Comparison of ENCODE assay signal across 8 cellular contexts in genomic region chr2:200962821-200963128, GRCh38. TPM values are rescaled to one million over a fixed set of nuclear protein-coding genes. Genes with fewer than 3 reads are reported as not detected.
A peak's percentile ranks its signal among the peaks of the same experiment; 100 is the strongest.
DNase-seq lines count a peak whose midpoint lies in the region; ATAC-seq, FAIRE-seq and TF ChIP-seq lines count a peak whose summit lies in the region.

No MANE protein-coding gene starts in this region.

- TF ChIP-seq POLR2A in K562 (conservative IDR thresholded peaks at IDR 0.05) = no peak
- TF ChIP-seq POLR2A in HepG2 (IDR thresholded peaks at IDR 0.05; ENCODE audit: insufficient read depth in 1 of 2, low read depth in 2 of 2, low read length in 2 of 2) = no peak

- H4K20me1 ChIP-seq in BLaER1 (peaks cover 45% of the 10 kb centered on the region), K562 (replicated peaks; ENCODE audit: control insufficient read depth, insufficient read depth, low read length) (0 out of 2 replicates have a peak, but pooled peaks cover 3% of the 10 kb centered on the region), HepG2 (ENCODE audit: insufficient read depth, low read length) (no peaks in the 10 kb centered on the region; the same call in 1 of the 2 replicates)

- POLR2A ChIA-PET in K562 (lab: Yijun Ruan, JAX) = interaction anchor here (0.7 to 3.8 kb wide), 5 partner anchors 13 to 268 kb away, joined by 3 to 24 read pairs (median 3); no protein-coding TSS in a partner anchor
- POLR2A ChIA-PET in HepG2 (lab: Yijun Ruan, JAX) = interaction anchor here (0.9 to 3.8 kb wide), 29 partner anchors 7 to 270 kb away, joined by 3 to 42 read pairs (median 9); partner anchors contain the start of genes CASP10, CFLAR, CLK1 and NDUFB3
- POLR2A ChIA-PET in HEK293T (lab: Yijun Ruan, JAX) = interaction anchor here (0.6 to 5.0 kb wide), 4 partner anchors 18 to 107 kb away, joined by 3 to 32 read pairs (median 4); partner anchors contain the start of genes NIF3L1 and PPIL3

- peak; percentile 9 for ATAC-seq in GM19372 (IDR thresholded peaks at IDR 0.05; ENCODE audit: low read depth, unreplicated experiment)
- peak; percentile 12 for ATAC-seq in HG03442 (IDR thresholded peaks at IDR 0.05; ENCODE audit: unreplicated experiment)
- peak; percentile 32 for ATAC-seq in K562
- ATAC-seq in HepG2 = peak; percentile 62
- ATAC-seq in GM19023 (IDR thresholded peaks at IDR 0.05; ENCODE audit: unreplicated experiment) = no peak

- H2AFZ ChIP-seq in K562 (ENCODE audit: low read depth, low read length) = peak overlapping the region; percentile 97
- H2AFZ ChIP-seq in HepG2 (ENCODE audit: low read length) = peak overlapping the region; percentile 20

- peak overlapping the region; percentile 81 for H3K4me2 ChIP-seq in BLaER1
- peak overlapping the region; percentile 99 for H3K4me2 ChIP-seq in K562 (ENCODE audit: insufficient read depth, low read length)
- peak overlapping the region; percentile 80 for H3K4me2 ChIP-seq in HepG2 (ENCODE audit: low read depth, low read length)

- WGBS in K562 (ENCODE audit: insufficient coverage, low coverage, missing lambda C conversion rate) = 0% methylated on average over 6 of the region's 6 CpGs
- WGBS in HepG2 (ENCODE audit: low lambda C conversion rate) = 0% methylated on average over 6 of the region's 6 CpGs

- H3K4me1 ChIP-seq in BLaER1 (peaks cover 45% of the 10 kb centered on the region), K562 (replicated peaks in 1 of 2; ENCODE audit: control insufficient read depth in 2 of 2, insufficient read depth in 2 of 2, low read length in 2 of 2) (peaks cover 6 to 8% of the 10 kb centered on the region in 2 experiments; a peak in 4 of 5 replicates), HepG2 (ENCODE audit: insufficient read depth, low read length) (peaks cover 46% of the 10 kb centered on the region), tibial artery (peaks cover 0 to 27% (median 22%) of the 10 kb centered on the region in 4 donors)

- H3K9me3 ChIP-seq in BLaER1 (no peaks in the 10 kb centered on the region), K562 (replicated peaks; ENCODE audit: control insufficient read depth, insufficient read depth, low read depth, low read length) (no peaks in the 10 kb centered on the region), HepG2 (ENCODE audit: low read length) (no peaks in the 10 kb centered on the region), tibial artery (no peaks in the 10 kb centered on the region)

- CTCF ChIA-PET in K562 (lab: Yijun Ruan, JAX; ENCODE audit: low intra/inter-chr PET ratio) (interaction anchor here (1.6 kb wide), 1 partner anchor 107 kb away, joined by 9 read pairs; no protein-coding TSS in a partner anchor), HepG2 (lab: Yijun Ruan, JAX; ENCODE audit: low intra/inter-chr PET ratio, low total read pairs) (interaction anchor here (1.1 to 2.0 kb wide), 3 partner anchors 57 to 109 kb away, joined by 3 to 7 read pairs (median 4); partner anchors contain the start of genes HYCC2 and NDUFB3), HEK293T (lab: Yijun Ruan, JAX) (interaction anchor here (0.6 to 2.0 kb wide), 6 partner anchors 18 to 195 kb away, joined by 3 to 10 read pairs (median 3); no protein-coding TSS in a partner anchor)

- peak overlapping the region; percentile 87 for H3K27ac ChIP-seq in BLaER1
- H3K27ac ChIP-seq in K562 (ENCODE audit: extremely low read depth, low read depth, low read length) = peak overlapping the region; percentile 94
- H3K27ac ChIP-seq in HepG2 (ENCODE audit: extremely low read length, insufficient read depth, low read length) = peak overlapping the region; percentile 85
- H3K27ac ChIP-seq in tibial artery = peak overlapping the region; percentile 86 to 87

- H3K9ac ChIP-seq in BLaER1 (peak overlapping the region; percentile 83), K562 (ENCODE audit: insufficient read depth in 1 of 2, low read depth in 2 of 2, low read length in 2 of 2) (peak overlapping the region; percentile 91 to 95), HepG2 (ENCODE audit: insufficient read depth, low read depth, low read length) (peak overlapping the region; percentile 83)

- in situ Hi-C loops in K562 (cut with MboI) (no loop called here), HepG2 (cut with HindIII; ENCODE audit: extremely low pct_ligation_motif_present, low pct_unique_long_range_greater_than_20kb) (loop anchor here (5.0 kb wide), 1 partner anchor 105 kb away; no protein-coding TSS in a partner anchor)

- peak overlapping the region; percentile 81 for H3K4me3 ChIP-seq in BLaER1
- peak overlapping the region; percentile 63 for H3K4me3 ChIP-seq in K562
- peak overlapping the region; percentile 79 to 96 (median 86) for H3K4me3 ChIP-seq in HepG2 (replicated peaks in 1 of 3; ENCODE audit: insufficient read depth in 1 of 3, low read depth in 2 of 3, low read length in 3 of 3)
- peak overlapping the region; percentile 78 to 87 for H3K4me3 ChIP-seq in tibial artery

- BruUV-seq in K562 (replicated peaks; lab: Mats Ljungman, UMichigan) (TSS peak; percentile 58), HepG2 (replicated peaks; lab: Mats Ljungman, UMichigan) (TSS peak; percentile 66)

- DNase-seq in K562 (ENCODE audit: extremely low read depth in 1 of 4, low spot score in 3 of 4) = peak in 1 of 4 experiments; percentile 13
- no peak for DNase-seq in HepG2 (ENCODE audit: low spot score)
- no peak for DNase-seq in tibial artery
- DNase-seq in HEK293T (ENCODE audit: extremely low spot score) = no peak

- TF ChIP-seq EP300 in K562 (IDR thresholded peaks at IDR 0.05; ENCODE audit: low read length) = no peak
- TF ChIP-seq EP300 in HepG2 (IDR thresholded peaks at IDR 0.05; ENCODE audit: low read depth in 2 of 2, low read length in 2 of 2) = no peak
- no peak for TF ChIP-seq EP300 in HepG2 (CRISPR knock-in tag; IDR thresholded peaks at IDR 0.05; ENCODE audit: borderline replicate concordance)

- FAIRE-seq in K562 (lab: Jason Lieb, UNC) (peak; percentile 15), HepG2 (lab: Jason Lieb, UNC) (no peak)

- TF ChIP-seq CTCF in K562 (IDR thresholded peaks at IDR 0.05 in 2 of 3, conservative IDR thresholded peaks at IDR 0.05 in 1 of 3; ENCODE audit: insufficient read depth in 2 of 3, low read depth in 1 of 3, low read length in 3 of 3) (no peak), HepG2 (CRISPR knock-in tag; IDR thresholded peaks at IDR 0.05) (no peak), tibial artery (IDR thresholded peaks at IDR 0.05) (no peak)

- TF ChIP-seq RAD21 in K562 (CRISPR knock-in tag; conservative IDR thresholded peaks at IDR 0.05 in 1 of 2, IDR thresholded peaks at IDR 0.05 in 1 of 2) (no peak), HepG2 (CRISPR knock-in tag; IDR thresholded peaks at IDR 0.05) (no peak)

- intact Hi-C loops in K562 (cut with micrococcal nuclease) (loop anchor here (2.0 to 5.0 kb wide), 5 partner anchors 106 to 250 kb away; no protein-coding TSS in a partner anchor), HepG2 (cut with micrococcal nuclease; ENCODE audit: unreplicated experiment) (loop anchor here (1.0 to 5.0 kb wide), 4 partner anchors 46 to 107 kb away; no protein-coding TSS in a partner anchor), tibial artery (cut with DNase I; ENCODE audit: low total_unique reads) (loop anchor here (5.0 to 10.0 kb wide), 2 partner anchors 112 to 155 kb away; partner anchors contain the start of genes CFLAR, HYCC2 and NDUFB3)

- H3K27me3 ChIP-seq in BLaER1 (no peaks in the 10 kb centered on the region), K562 (ENCODE audit: control insufficient read depth in 2 of 2, insufficient read depth in 2 of 2, low read length in 2 of 2) (no peaks in the 10 kb centered on the region), HepG2 (ENCODE audit: control insufficient read depth in 1 of 2, insufficient read depth in 2 of 2, low read length in 2 of 2) (no peaks in the 10 kb centered on the region; a peak in 1 of 5 replicates), tibial artery (no peaks in the 10 kb centered on the region)

- peaks cover 31% of the 10 kb centered on the region for H3K36me3 ChIP-seq in BLaER1
- peaks cover 31% of the 10 kb centered on the region for H3K36me3 ChIP-seq in K562 (ENCODE audit: control insufficient read depth, insufficient read depth, low read length)
- H3K36me3 ChIP-seq in HepG2 (replicated peaks in 1 of 2; ENCODE audit: control insufficient read depth in 1 of 2, insufficient read depth in 2 of 2, low read length in 2 of 2) = peaks cover 6 to 25% of the 10 kb centered on the region in 2 experiments
- peaks cover 0 to 3% (median 2%) of the 10 kb centered on the region in 3 donors for H3K36me3 ChIP-seq in tibial artery

- peaks cover 76% of the 10 kb centered on the region for H3K79me2 ChIP-seq in K562 (ENCODE audit: control insufficient read depth, insufficient read depth, low read length)
- peaks cover 63% of the 10 kb centered on the region for H3K79me2 ChIP-seq in HepG2 (ENCODE audit: insufficient read depth, low read length)

- no peaks in the 10 kb centered on the region for H3K9me1 ChIP-seq in K562 (ENCODE audit: control insufficient read depth, insufficient read depth, low read length)

RNA-seq across cellular contexts. Expression of gene ORC2, which starts 0.7 kb away (rescaled TPM):
- total RNA-seq in K562 (2011; cell fraction: chromatin; rRNA removed; ENCODE audit: low replicate concordance) = 21.5 and 77.6 TPM in 2 replicates
- total RNA-seq in K562 (2011; cell fraction: nucleolus; rRNA removed) = 10.7 and 12.2 TPM in 2 replicates
- total RNA-seq in K562 (2011; cell fraction: nucleoplasm; rRNA removed) = 28.1 and 40.5 TPM in 2 replicates
- total RNA-seq in K562 (2014; rRNA removed) = 15.4 and 16.6 TPM in 2 replicates
- total RNA-seq in K562 (2014; rRNA removed; fragmentation: Illumina TruSeq; extraction: Trizol) = 36.2 and 41.0 TPM in 2 replicates
- total RNA-seq in K562 (2015; rRNA removed; fragmentation: Illumina TruSeq; extraction: Trizol) = 28.1 and 30.9 TPM in 2 replicates
- total RNA-seq in K562 (2021) = 41.1 and 42.3 TPM in 2 replicates
- polyA plus RNA-seq in K562 (2011; rRNA removed) = 14.9 and 19.0 TPM in 2 replicates
- polyA plus RNA-seq in K562 (2011; cell fraction: cytosol; rRNA removed) = 3.3 and 6.9 TPM in 2 replicates
- 31.6 and 51.0 TPM in 2 replicates for polyA plus RNA-seq in K562 (2011; cell fraction: nucleus; rRNA removed)
- polyA plus RNA-seq in K562 (2012) = 12.8 and 13.8 TPM in 2 replicates
- polyA plus RNA-seq in K562 (2014; fragmentation: Illumina TruSeq; extraction: Trizol) = 24.2 and 25.8 TPM in 2 replicates
- polyA plus RNA-seq in K562 (2014; fragmentation: Nextera tagmentation; extraction: Ambion mirVana) = 1 to 10 TPM; 5.6 to 9.7 TPM
- polyA plus RNA-seq in K562 (2014; rRNA removed) = 17.9 and 18.4 TPM in 2 replicates
- polyA minus RNA-seq in K562 (2011; rRNA and poly(A)+ RNA removed) = 12.9 and 20.4 TPM in 2 replicates
- 14.2 and 19.1 TPM in 2 replicates for polyA minus RNA-seq in K562 (2011; cell fraction: cytosol; rRNA and poly(A)+ RNA removed)
- polyA minus RNA-seq in K562 (2011; cell fraction: nucleus; rRNA and poly(A)+ RNA removed) = 8.5 and 18.2 TPM in 2 replicates
- 58.3 and 73.5 TPM in 2 replicates for total RNA-seq in HepG2 (2016; rRNA removed; fragmentation: Illumina TruSeq; extraction: Trizol)
- total RNA-seq in HepG2 (2016; cell fraction: cytosol; rRNA removed; fragmentation: Illumina TruSeq; extraction: Trizol; ENCODE audit: low read depth) = 35.1 and 42.3 TPM in 2 replicates
- total RNA-seq in HepG2 (2016; cell fraction: insoluble cytoplasmic fraction; rRNA removed; fragmentation: Illumina TruSeq; extraction: Trizol) = 57.9 and 72.3 TPM in 2 replicates
- 23.7 and 25.8 TPM in 2 replicates for total RNA-seq in HepG2 (2016; cell fraction: membrane; rRNA removed; fragmentation: Illumina TruSeq; extraction: Trizol)
- 84.7 and 104 TPM in 2 replicates for total RNA-seq in HepG2 (2016; cell fraction: nucleus; rRNA removed; fragmentation: Illumina TruSeq; extraction: Trizol)
- polyA plus RNA-seq in HepG2 (2011; rRNA removed) = 17.8 and 19.3 TPM in 2 replicates
- 3.8 and 5.6 TPM in 2 replicates for polyA plus RNA-seq in HepG2 (2011; cell fraction: cytosol; rRNA removed)
- polyA plus RNA-seq in HepG2 (2011; cell fraction: nucleus; rRNA removed) = 56.9 and 65.1 TPM in 2 replicates
- 31.7 and 53.3 TPM in 2 replicates for polyA plus RNA-seq in HepG2 (2012)
- 2.8 and 3.0 TPM in 2 replicates for polyA plus RNA-seq in HepG2 (2016; cell fraction: cytosol; fragmentation: Illumina TruSeq; extraction: Trizol; ENCODE audit: low read depth)
- 49.7 and 56.0 TPM in 2 replicates for polyA plus RNA-seq in HepG2 (2016; cell fraction: insoluble cytoplasmic fraction; fragmentation: Illumina TruSeq; extraction: Trizol; ENCODE audit: low read depth)
- polyA plus RNA-seq in HepG2 (2016; cell fraction: membrane; fragmentation: Illumina TruSeq; extraction: Trizol; ENCODE audit: low read depth) = 6.0 and 6.1 TPM in 2 replicates
- polyA plus RNA-seq in HepG2 (2016; cell fraction: nucleus; fragmentation: Illumina TruSeq; extraction: Trizol; ENCODE audit: insufficient read depth, low read depth) = 194 and 196 TPM in 2 replicates
- polyA minus RNA-seq in HepG2 (2011; rRNA and poly(A)+ RNA removed; ENCODE audit: low replicate concordance) = 4.6 and 6.1 TPM in 2 replicates
- 9.2 and 14.9 TPM in 2 replicates for polyA minus RNA-seq in HepG2 (2011; cell fraction: cytosol; rRNA and poly(A)+ RNA removed)
- polyA minus RNA-seq in HepG2 (2011; cell fraction: nucleus; rRNA and poly(A)+ RNA removed) = 48.9 and 55.0 TPM in 2 replicates
